In genomic region chr13:45879666-45880065, GRCh38 we compare ENCODE assay signal across 10 cellular contexts. TPM values are rescaled to one million over a fixed set of nuclear protein-coding genes. Genes with fewer than 3 reads are reported as not detected.
DNase-seq lines count a peak whose midpoint lies in the region; ATAC-seq, FAIRE-seq and TF ChIP-seq lines count a peak whose summit lies in the region.
"Had no signal": no experiment of that assay in that cellular context is flagged by ENCODE, and none has a peak within 500 bp of the region (broad histone marks: within the 10 kb centered on the region; RNA-seq: fewer than 3 reads in every experiment).

No MANE protein-coding gene starts in this region.

- no peaks in the 10 kb centered on the region for H3K36me3 Mint-ChIP-seq in CD4-positive, alpha-beta memory T cell

- no peak overlapping the region for H3K27ac Mint-ChIP-seq in CD4-positive, alpha-beta memory T cell

- ATAC-seq in Right ventricle myocardium superior (ENCODE audit: poor library complexity) (peak; percentile 97), sciatic nerve (no peak), GM21737 (IDR thresholded peaks at IDR 0.05; ENCODE audit: unreplicated experiment) (no peak)

- H3K4me1 ChIP-seq in small intestine (ENCODE audit: control insufficient read depth in 2 of 2, insufficient read depth in 1 of 2, low read depth in 1 of 2, low read length in 1 of 2): no peaks in the 10 kb centered on the region
- no peaks in the 10 kb centered on the region for H3K4me1 ChIP-seq in CD4-positive, alpha-beta memory T cell (ENCODE audit: insufficient read depth, low read length)

- DNase-seq in NCI-H2227 (lab: John Stamatoyannopoulos, UW; ENCODE audit: unreplicated experiment): peak; percentile 23
- no peak for DNase-seq in NCI-H2227 treated with DMSO at 0.1 percent for 48 hours (lab: John Stamatoyannopoulos, UW)
- DNase-seq in RWPE1 (ENCODE audit: low spot score): peak; percentile 25
- peak; percentile 75 for DNase-seq in Right ventricle myocardium superior
- peak; percentile 33 for DNase-seq in small intestine
- no peak for DNase-seq in sciatic nerve (ENCODE audit: low spot score)
- DNase-seq in CD4-positive, alpha-beta memory T cell: no peak
- DNase-seq: retina had no signal

- POLR2A ChIA-PET in RWPE1 (lab: Yijun Ruan, JAX; ENCODE audit: low non-redundant PET): no interaction called here
- POLR2A ChIA-PET in CD4-positive, alpha-beta memory T cell (lab: Charles Lee; ENCODE audit: partially characterized antibody): no interaction called here

- H3K4me3 ChIP-seq in small intestine (ENCODE audit: low read depth in 1 of 2, low read length in 2 of 2): no peak overlapping the region
- H3K4me3 ChIP-seq in CD4-positive, alpha-beta memory T cell (ENCODE audit: low read length in 2 of 2): no peak overlapping the region

- H3K27me3 ChIP-seq in small intestine (ENCODE audit: control insufficient read depth in 2 of 2, insufficient read depth in 2 of 2, low read length in 2 of 2): no peaks in the 10 kb centered on the region
- H3K27me3 ChIP-seq in CD4-positive, alpha-beta memory T cell (ENCODE audit: insufficient read depth, low read length): no peaks in the 10 kb centered on the region

- CTCF ChIA-PET in RWPE1 (lab: Yijun Ruan, JAX): interaction anchor here (0.6 to 1.1 kb wide), 6 partner anchors 28 to 349 kb away, joined by 3 to 6 read pairs (median 3); partner anchors contain the start of gene SIAH3
- CTCF ChIA-PET in CD4-positive, alpha-beta memory T cell (lab: Charles Lee; ENCODE audit: partially characterized antibody): interaction anchor here (0.9 to 1.9 kb wide), 3 partner anchors 31 to 72 kb away, joined by 3 to 14 read pairs (median 6); no protein-coding TSS in a partner anchor

- H3K36me3 ChIP-seq in small intestine (ENCODE audit: control insufficient read depth in 2 of 2, insufficient read depth in 2 of 2, low read length in 2 of 2): no peaks in the 10 kb centered on the region
- no peaks in the 10 kb centered on the region for H3K36me3 ChIP-seq in CD4-positive, alpha-beta memory T cell (ENCODE audit: insufficient read depth, low read length)

- no peaks in the 10 kb centered on the region for H3K4me1 Mint-ChIP-seq in CD4-positive, alpha-beta memory T cell

- WGBS in small intestine, 3 donors: 14 to 43% (median 34%) methylated on average over 5 of the region's 5 CpGs

- H3K9me3 Mint-ChIP-seq in CD4-positive, alpha-beta memory T cell: peaks cover 0 to 3% (median 0%) of the 10 kb centered on the region in 8 donors
- H3K9me3 Mint-ChIP-seq: stimulated activated naive CD8-positive, alpha-beta T cell treated with anti-CD3 and anti-CD28 coated beads, Interleukin-15, Interleukin-2, amounts not matched to agents 100 ng/mL and 50 ng/mL, for 24 hours had no signal

- H3K4me3 Mint-ChIP-seq in CD4-positive, alpha-beta memory T cell: no peak overlapping the region
- H3K4me3 Mint-ChIP-seq: stimulated activated naive CD8-positive, alpha-beta T cell treated with anti-CD3 and anti-CD28 coated beads, Interleukin-15, Interleukin-2, amounts not matched to agents 100 ng/mL and 50 ng/mL, for 24 hours had no signal

- no peaks in the 10 kb centered on the region for H3K9me3 ChIP-seq in small intestine (ENCODE audit: control insufficient read depth, low read depth)
- no peaks in the 10 kb centered on the region for H3K9me3 ChIP-seq in CD4-positive, alpha-beta memory T cell (ENCODE audit: control insufficient read depth in 1 of 2, low read length in 2 of 2)

- H3K27ac ChIP-seq in RWPE1: no peak overlapping the region
- no peak overlapping the region for H3K27ac ChIP-seq in small intestine (ENCODE audit: low read depth in 1 of 2, low read length in 1 of 2)
- H3K27ac ChIP-seq in CD4-positive, alpha-beta memory T cell (ENCODE audit: low read depth, low read length): no peak overlapping the region

- H3K27me3 Mint-ChIP-seq in CD4-positive, alpha-beta memory T cell: peaks cover 6 to 16% of the 10 kb centered on the region in 2 donors
- H3K27me3 Mint-ChIP-seq: stimulated activated naive CD8-positive, alpha-beta T cell treated with anti-CD3 and anti-CD28 coated beads, Interleukin-15, Interleukin-2, amounts not matched to agents 100 ng/mL and 50 ng/mL, for 24 hours had no signal

- intact Hi-C loops in Right ventricle myocardium superior (cut with DNase I) (no loop called here), sciatic nerve (cut with DNase I) (no loop called here)
- intact Hi-C loops in CD4-positive, alpha-beta memory T cell (cut with micrococcal nuclease): loop anchor here (1.0 kb wide), 1 partner anchor 72 kb away; no protein-coding TSS in a partner anchor

- TF ChIP-seq CTCF in RWPE1 (conservative IDR thresholded peaks at IDR 0.05; ENCODE audit: low read depth): peak; percentile 40

- no peak for FAIRE-seq in small intestine (lab: Jason Lieb, UNC)

RNA-seq across cellular contexts. Expression of gene SIAH3, which starts 28.1 kb away (rescaled TPM):
- total RNA-seq in Right ventricle myocardium superior: not detected
- polyA plus RNA-seq in small intestine: under 1 TPM in 1 of 3 donors, not detected in 2; 0.01 TPM
- not detected for total RNA-seq in sciatic nerve
- 1 to 10 TPM; 1.5 to 1.9 TPM for total RNA-seq in CD4-positive, alpha-beta memory T cell
- under 1 TPM in 1 of 2 donors, not detected in 1; 0.13 TPM for polyA plus RNA-seq in CD4-positive, alpha-beta memory T cell

Comparison
In these comparisons a context has a peak if more than half of its experiments do, and no peak if none do; other contexts are left out.
1. DNase-seq: peak in NCI-H2227 (single experiment), RWPE1 (single experiment), Right ventricle myocardium superior (single experiment) and small intestine (single experiment); none in NCI-H2227 treated with DMSO at 0.1 percent for 48 hours (single experiment), sciatic nerve (single experiment) and CD4-positive, alpha-beta memory T cell (0 of 5).